In the genomic region with DNA sequence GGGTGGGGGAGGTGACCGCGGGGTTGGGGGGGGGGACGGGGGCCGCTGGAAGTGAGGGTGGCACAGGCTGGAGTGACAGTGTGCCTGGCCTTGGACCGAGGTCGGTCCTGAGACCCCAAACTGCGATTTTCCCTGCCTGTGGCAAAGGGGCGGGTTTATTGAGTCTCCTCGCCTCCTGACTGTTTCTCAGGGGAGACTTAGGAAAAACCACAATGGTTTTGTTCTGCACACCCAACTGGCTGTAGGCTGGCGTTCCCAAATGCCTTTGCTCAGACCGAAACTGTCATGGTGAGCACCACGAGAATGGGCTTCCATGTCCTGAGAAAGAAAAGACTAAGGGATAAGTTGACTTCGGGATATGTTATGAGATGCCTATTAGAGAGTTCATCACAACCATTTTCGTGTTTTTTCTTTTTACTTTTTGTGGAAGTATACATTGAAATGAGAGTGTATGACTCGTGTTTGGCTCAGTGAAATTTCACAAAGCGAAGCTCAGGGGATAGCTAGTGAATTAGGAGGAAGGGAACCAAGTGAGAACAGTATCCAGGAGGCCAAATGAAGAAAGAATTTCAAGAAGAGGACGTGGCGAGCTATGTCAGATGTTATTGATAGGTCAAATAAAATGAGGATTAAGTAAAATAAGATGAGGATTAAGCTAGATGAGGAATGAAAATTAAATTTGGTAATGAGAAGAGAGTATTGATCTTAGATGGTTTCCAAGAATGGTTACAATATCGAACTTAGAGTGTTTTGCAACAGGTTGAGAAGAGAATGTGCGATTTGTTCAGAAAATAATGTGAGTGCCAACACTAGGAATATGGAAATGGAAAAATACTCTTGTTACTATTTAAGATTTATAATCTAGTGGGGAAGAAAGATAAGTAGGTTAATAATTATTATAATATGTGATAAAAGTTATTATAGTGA, we compare ENCODE assay signal across 9 cellular contexts. TPM values are rescaled to one million over a fixed set of nuclear protein-coding genes. Genes with fewer than 3 reads are reported as not detected.
DNase-seq lines count a peak whose midpoint lies in the region; ATAC-seq and TF ChIP-seq lines count a peak whose summit lies in the region.
"Had no signal": no experiment of that assay in that cellular context is flagged by ENCODE, and none has a peak within 500 bp of the region (broad histone marks: within the 10 kb centered on the region; RNA-seq: fewer than 3 reads in every experiment).

No MANE protein-coding gene starts in this region.

- WGBS in endodermal cell (ENCODE audit: insufficient coverage in 1 of 2, insufficient read length in 1 of 2), 2 experiments = 18 to 23% methylated on average over 14 to 17 of the region's 20 CpGs
- WGBS in mesodermal cell (ENCODE audit: insufficient coverage in 2 of 2), 2 experiments = 15 to 18% methylated on average over 13 to 16 of the region's 20 CpGs

- peaks cover 2% of the 10 kb centered on the region for H3K36me3 Mint-ChIP-seq in activated T-cell treated with anti-CD3 and anti-CD28 coated beads, Interleukin-2, amount 50 U/mL, for 24 hours (ENCODE audit: low read depth)
- H3K36me3 Mint-ChIP-seq in endodermal cell (ENCODE audit: low read depth) = peaks cover 3% of the 10 kb centered on the region
- peaks cover 7% of the 10 kb centered on the region for H3K36me3 Mint-ChIP-seq in activated CD4-positive, alpha-beta memory T cell treated with anti-CD3 and anti-CD28 coated beads for 36 hours

- no peak for ATAC-seq in HG03378 (IDR thresholded peaks at IDR 0.05; ENCODE audit: unreplicated experiment)

- H3K27me3 ChIP-seq in endodermal cell (ENCODE audit: control insufficient read depth, insufficient read depth, low read length, poor library complexity, severe bottlenecking) = no peaks in the 10 kb centered on the region

- H3K4me3 ChIP-seq in endodermal cell (ENCODE audit: low read length) = peak overlapping the region; percentile 96
- peak overlapping the region; percentile 76 for H3K4me3 ChIP-seq in mesodermal cell (ENCODE audit: extremely low read depth, insufficient read depth, low read length, poor library complexity, severe bottlenecking)

- intact Hi-C loops in activated CD4-positive, alpha-beta memory T cell treated with anti-CD3 and anti-CD28 coated beads for 36 hours (cut with micrococcal nuclease) = loop anchor here (2.0 kb wide), 1 partner anchor 34 kb away; no protein-coding TSS in a partner anchor

- H3K4me1 Mint-ChIP-seq in activated T-cell treated with anti-CD3 and anti-CD28 coated beads, Interleukin-2, amount 50 U/mL, for 24 hours (ENCODE audit: low read depth) = peaks cover 5% of the 10 kb centered on the region
- H3K4me1 Mint-ChIP-seq in endodermal cell = peaks cover 7% of the 10 kb centered on the region
- H3K4me1 Mint-ChIP-seq in activated CD4-positive, alpha-beta memory T cell treated with anti-CD3 and anti-CD28 coated beads for 36 hours (ENCODE audit: low read depth) = peaks cover 4% of the 10 kb centered on the region

- TF ChIP-seq CTCF in endodermal cell (conservative IDR thresholded peaks at IDR 0.05) = no peak

- H3K27ac Mint-ChIP-seq in activated T-cell treated with anti-CD3 and anti-CD28 coated beads, Interleukin-2, amount 50 U/mL, for 24 hours = no peak overlapping the region
- H3K27ac Mint-ChIP-seq in endodermal cell = no peak overlapping the region
- no peak overlapping the region for H3K27ac Mint-ChIP-seq in activated CD4-positive, alpha-beta memory T cell treated with anti-CD3 and anti-CD28 coated beads for 36 hours

- H3K4me3 Mint-ChIP-seq in activated T-cell treated with anti-CD3 and anti-CD28 coated beads, Interleukin-2, amount 50 U/mL, for 24 hours = no peak overlapping the region
- H3K4me3 Mint-ChIP-seq in endodermal cell = no peak overlapping the region
- no peak overlapping the region for H3K4me3 Mint-ChIP-seq in activated CD4-positive, alpha-beta memory T cell treated with anti-CD3 and anti-CD28 coated beads for 36 hours

- H3K9me3 Mint-ChIP-seq in activated T-cell treated with anti-CD3 and anti-CD28 coated beads, Interleukin-2, amount 50 U/mL, for 24 hours = peaks cover 6% of the 10 kb centered on the region
- H3K9me3 Mint-ChIP-seq in endodermal cell = peaks cover 18% of the 10 kb centered on the region
- peaks cover 11% of the 10 kb centered on the region for H3K9me3 Mint-ChIP-seq in activated CD4-positive, alpha-beta memory T cell treated with anti-CD3 and anti-CD28 coated beads for 36 hours

- H3K4me1 ChIP-seq in endodermal cell (ENCODE audit: control insufficient read depth, insufficient read depth, low read length) = no peaks in the 10 kb centered on the region
- peaks cover 17% of the 10 kb centered on the region for H3K4me1 ChIP-seq in mesodermal cell (ENCODE audit: control insufficient read depth, insufficient read depth, low read length, poor library complexity, severe bottlenecking)

- CTCF ChIA-PET in activated CD4-positive, alpha-beta memory T cell treated with anti-CD3 and anti-CD28 coated beads for 36 hours (lab: Charles Lee) = interaction anchor here (1.9 kb wide), 1 partner anchor 564 kb away, joined by 6 read pairs; no protein-coding TSS in a partner anchor

- H3K36me3 ChIP-seq in endodermal cell (ENCODE audit: control insufficient read depth, insufficient read depth, low read length) = no peaks in the 10 kb centered on the region
- peaks cover 10% of the 10 kb centered on the region for H3K36me3 ChIP-seq in mesodermal cell (ENCODE audit: control insufficient read depth, insufficient read depth, low read length)

- POLR2A ChIA-PET in activated CD4-positive, alpha-beta memory T cell treated with anti-CD3 and anti-CD28 coated beads for 36 hours (lab: Charles Lee) = no interaction called here

- DNase-seq in activated T-cell treated with anti-CD3 and anti-CD28 coated beads, Interleukin-2, amount 50 U/mL, for 24 hours = peak; percentile 38
- DNase-seq in activated T-cell treated with anti-CD3 and anti-CD28 coated beads, Interleukin-2, amount 50 U/mL, for 1 hour = no peak
- DNase-seq in NCI-H226 (peak; percentile 35), endodermal cell (peak; percentile 66)
- DNase-seq in activated CD4-positive, alpha-beta memory T cell treated with anti-CD3 and anti-CD28 coated beads for 36 hours = no peak
- no peak for DNase-seq in activated effector memory CD4-positive, alpha-beta T cell treated with Interleukin-2 at 50 U/mL for 16 hours

- H3K27ac ChIP-seq in endodermal cell (ENCODE audit: low read depth, low read length) (no peak overlapping the region), mesodermal cell (ENCODE audit: low read depth, low read length, severe bottlenecking) (peak overlapping the region; percentile 41)

- peak overlapping the region; percentile 67 for H3K9ac ChIP-seq in endodermal cell (ENCODE audit: extremely low read depth, low read length, poor library complexity, severe bottlenecking)

- H3K27me3 Mint-ChIP-seq in activated T-cell treated with anti-CD3 and anti-CD28 coated beads, Interleukin-2, amount 50 U/mL, for 24 hours = peaks cover 26% of the 10 kb centered on the region
- H3K27me3 Mint-ChIP-seq in endodermal cell (ENCODE audit: insufficient read depth) = peaks cover 4% of the 10 kb centered on the region
- H3K27me3 Mint-ChIP-seq in activated CD4-positive, alpha-beta memory T cell treated with anti-CD3 and anti-CD28 coated beads for 36 hours = peaks cover 16% of the 10 kb centered on the region

- H3K9me3 ChIP-seq in endodermal cell (ENCODE audit: control insufficient read depth, low read length) = peaks cover 10% of the 10 kb centered on the region
- peaks cover 3% of the 10 kb centered on the region for H3K9me3 ChIP-seq in mesodermal cell (ENCODE audit: control insufficient read depth, low read length)

RNA-seq across cellular contexts. Expression of gene NET1, which starts 0.9 kb away (rescaled TPM):
- 10 to 100 TPM; 47.3 to 64.9 TPM for total RNA-seq in endodermal cell
- 36.3 TPM for polyA plus RNA-seq in endodermal cell (2013, experiment 1 of 2)
- polyA plus RNA-seq in endodermal cell (2013, experiment 2 of 2) = 33.0 TPM
- polyA plus RNA-seq in mesodermal cell (2013, experiment 1 of 2) = 45.6 TPM
- polyA plus RNA-seq in mesodermal cell (2013, experiment 2 of 2) = 36.8 TPM
- 10 to 100 TPM; 25.3 to 25.6 TPM for total RNA-seq in activated CD4-positive, alpha-beta memory T cell treated with anti-CD3 and anti-CD28 coated beads for 36 hours

RNA-seq across cellular contexts. Expression of gene TUBAL3, which starts 8.6 kb away (rescaled TPM):
- not detected for total RNA-seq in endodermal cell
- not detected for polyA plus RNA-seq in endodermal cell (2013, experiment 1 of 2)
- not detected for polyA plus RNA-seq in endodermal cell (2013, experiment 2 of 2)
- not detected for polyA plus RNA-seq in mesodermal cell (2013, experiment 1 of 2)
- polyA plus RNA-seq in mesodermal cell (2013, experiment 2 of 2) = not detected
- not detected for total RNA-seq in activated CD4-positive, alpha-beta memory T cell treated with anti-CD3 and anti-CD28 coated beads for 36 hours

RNA-seq across cellular contexts. Expression of gene UCN3, which starts 48.5 kb away (rescaled TPM):
- not detected for total RNA-seq in endodermal cell
- polyA plus RNA-seq in endodermal cell (2013, experiment 1 of 2) = not detected
- polyA plus RNA-seq in endodermal cell (2013, experiment 2 of 2) = not detected
- not detected for polyA plus RNA-seq in mesodermal cell (2013, experiment 1 of 2)
- polyA plus RNA-seq in mesodermal cell (2013, experiment 2 of 2) = not detected
- not detected for total RNA-seq in activated CD4-positive, alpha-beta memory T cell treated with anti-CD3 and anti-CD28 coated beads for 36 hours
- total RNA-seq: glomerular endothelial cell had no signal

Comparison
In these comparisons a context has a peak if more than half of its experiments do, and no peak if none do; other contexts are left out.
1. DNase-seq: peak in activated T-cell treated with anti-CD3 and anti-CD28 coated beads, Interleukin-2, amount 50 U/mL, for 24 hours (single experiment), NCI-H226 (single experiment) and endodermal cell (single experiment); none in activated T-cell treated with anti-CD3 and anti-CD28 coated beads, Interleukin-2, amount 50 U/mL, for 1 hour (single experiment), activated CD4-positive, alpha-beta memory T cell treated with anti-CD3 and anti-CD28 coated beads for 36 hours (single experiment) and activated effector memory CD4-positive, alpha-beta T cell treated with Interleukin-2 at 50 U/mL for 16 hours (single experiment).